21 cellular contexts compared by ENCODE assay signal in the genomic region with DNA sequence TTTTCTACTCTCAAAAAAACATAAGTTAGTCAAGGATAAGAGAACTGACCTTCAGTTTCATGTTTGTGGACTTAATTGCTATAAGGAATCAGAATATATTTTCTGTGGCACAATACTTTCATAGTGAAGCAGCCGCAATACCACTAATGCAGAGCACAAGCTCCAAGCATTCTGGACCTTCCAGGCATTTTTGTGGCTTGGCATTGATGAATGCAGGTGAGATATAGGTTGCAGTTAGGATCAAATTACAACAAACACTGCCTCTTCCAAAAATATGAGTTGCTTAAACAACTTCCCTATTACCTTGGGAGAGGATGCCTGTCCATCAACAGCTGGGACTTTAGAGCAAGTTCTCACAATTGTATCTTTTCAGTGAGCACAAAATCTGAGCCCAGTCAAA.
"Had no signal": no experiment of that assay in that cellular context is flagged by ENCODE, and none has a peak within 500 bp of the region (broad histone marks: within the 10 kb centered on the region; RNA-seq: fewer than 3 reads in every experiment).

No MANE protein-coding gene starts in this region.

- H3K36me3 ChIP-seq: gastroesophageal sphincter, stomach had no signal

- H3K79me2 ChIP-seq: parathyroid adenoma had no signal

- H3K9me3 Mint-ChIP-seq: activated naive CD8-positive, alpha-beta T cell treated with anti-CD3 and anti-CD28 coated beads, Interleukin-2, amount 10 ng/mL, durations not matched to agents 7 days and 5 days; brain; nephron; T-helper 2 cell treated with Interferon-gamma antibody and Interleukin-4, amounts not matched to agents 5 μg/mL and 100 μg/mL, for 36 hours; WTC11 had no signal

- H3K27ac ChIP-seq: coronary artery, gastroesophageal sphincter, parathyroid adenoma, stomach had no signal

- H3K4me2 ChIP-seq: smooth muscle cell had no signal

- ATAC-seq: activated CD4-positive, alpha-beta T cell treated with anti-CD3 and anti-CD28 coated beads for 36 hours; activated T-helper 17 cell treated with anti-CD3 and anti-CD28 coated beads, Interleukin-2, amount 50 U/mL, for 72 hours; esophagus mucosa; gastroesophageal sphincter; left colon; sciatic nerve; WTC11 had no signal

- H3K9me3 ChIP-seq: gastroesophageal sphincter, stomach had no signal

- H3K9ac ChIP-seq: parathyroid adenoma had no signal

- H3K27me3 ChIP-seq: gastroesophageal sphincter, stomach had no signal

- DNase-seq: activated CD4-positive, alpha-beta T cell treated with anti-CD3 and anti-CD28 coated beads for 36 hours; activated CD4-positive, alpha-beta T cell treated with anti-CD3 and anti-CD28 coated beads, Interleukin-2, amount 50 U/mL, for 48 hours; activated naive CD4-positive, alpha-beta T cell treated with Interleukin-2 at 50 U/mL for 16 hours; activated naive CD8-positive, alpha-beta T cell treated with anti-CD3 and anti-CD28 coated beads, Interleukin-2, amount 10 ng/mL, durations not matched to agents 7 days and 5 days; amygdala; left colon; midbrain; stimulated activated CD4-positive, alpha-beta T cell treated with anti-CD3 and anti-CD28 coated beads, Interleukin-4, amount 100 ng/mL, for 1 hour; stomach had no signal

- H2AFZ ChIP-seq: parathyroid adenoma had no signal

- H3K36me3 Mint-ChIP-seq: activated naive CD8-positive, alpha-beta T cell treated with anti-CD3 and anti-CD28 coated beads, Interleukin-2, amount 10 ng/mL, durations not matched to agents 7 days and 5 days; brain; WTC11 had no signal

- H3K4me3 ChIP-seq: coronary artery, gastroesophageal sphincter, lung, smooth muscle cell, stomach had no signal

- H3K4me3 Mint-ChIP-seq: activated CD4-positive, alpha-beta T cell treated with anti-CD3 and anti-CD28 coated beads for 36 hours; activated naive CD8-positive, alpha-beta T cell treated with anti-CD3 and anti-CD28 coated beads, Interleukin-2, amount 10 ng/mL, durations not matched to agents 7 days and 5 days; activated T-helper 17 cell treated with anti-CD3 and anti-CD28 coated beads, Interleukin-2, amount 50 U/mL, for 72 hours; brain; nephron; T-helper 2 cell treated with Interferon-gamma antibody and Interleukin-4, amounts not matched to agents 5 μg/mL and 100 μg/mL, for 36 hours; WTC11 had no signal

- H3K4me1 ChIP-seq: parathyroid adenoma, stomach had no signal

- H3K4me1 Mint-ChIP-seq: activated CD4-positive, alpha-beta T cell treated with anti-CD3 and anti-CD28 coated beads for 36 hours; activated naive CD8-positive, alpha-beta T cell treated with anti-CD3 and anti-CD28 coated beads, Interleukin-2, amount 10 ng/mL, durations not matched to agents 7 days and 5 days; activated T-helper 17 cell treated with anti-CD3 and anti-CD28 coated beads, Interleukin-2, amount 50 U/mL, for 72 hours; brain; nephron; WTC11 had no signal

- H3K27me3 Mint-ChIP-seq: activated CD4-positive, alpha-beta T cell treated with anti-CD3 and anti-CD28 coated beads for 36 hours; activated naive CD8-positive, alpha-beta T cell treated with anti-CD3 and anti-CD28 coated beads, Interleukin-2, amount 10 ng/mL, durations not matched to agents 7 days and 5 days had no signal

- H3K27ac Mint-ChIP-seq: activated CD4-positive, alpha-beta T cell treated with anti-CD3 and anti-CD28 coated beads for 36 hours; activated naive CD8-positive, alpha-beta T cell treated with anti-CD3 and anti-CD28 coated beads, Interleukin-2, amount 10 ng/mL, durations not matched to agents 7 days and 5 days; activated T-helper 17 cell treated with anti-CD3 and anti-CD28 coated beads, Interleukin-2, amount 50 U/mL, for 72 hours; brain; nephron; T-helper 2 cell treated with Interferon-gamma antibody and Interleukin-4, amounts not matched to agents 5 μg/mL and 100 μg/mL, for 36 hours; WTC11 had no signal
